In genomic region chr6:109820706-109821350, GRCh38 we compare ENCODE assay signal across 17 cellular contexts.
DNase-seq lines count a peak whose midpoint lies in the region; ATAC-seq and TF ChIP-seq lines count a peak whose summit lies in the region.
"Had no signal": no experiment of that assay in that cellular context is flagged by ENCODE, and none has a peak within 500 bp of the region (broad histone marks: within the 10 kb centered on the region; RNA-seq: fewer than 3 reads in every experiment).

No MANE protein-coding gene starts in this region.

- peaks cover 8 to 36% of the 10 kb centered on the region in 2 donors for H3K36me3 Mint-ChIP-seq in stimulated activated naive B cell treated with anti-CD40 and anti-IgM and Interleukin-4, amounts not matched to agents 10 μg/mL and 1 μg/mL and 100 μg/mL, for 72 hours
- H3K36me3 Mint-ChIP-seq in activated T-helper 2 cell treated with anti-CD3 and anti-CD28 coated beads, Interferon-gamma antibody, Interleukin-2, Interleukin-4, amounts not matched to agents 10 μg/mL and 5 μg/mL and 100 μg/mL, durations not matched to agents 14 hours and 24 hours and 36 hours (ENCODE audit: low read depth), result no peaks in the 10 kb centered on the region

- peaks cover 6 to 43% (median 21%) of the 10 kb centered on the region in 4 donors for H3K36me3 ChIP-seq in stomach
- H3K36me3 ChIP-seq: pancreas had no signal

- intact Hi-C loops in activated T-helper 2 cell treated with anti-CD3 and anti-CD28 coated beads, Interferon-gamma antibody, Interleukin-2, Interleukin-4, amounts not matched to agents 10 μg/mL and 5 μg/mL and 100 μg/mL, durations not matched to agents 14 hours and 24 hours and 36 hours (cut with micrococcal nuclease), result no loop called here
- intact Hi-C loops in stomach (cut with DNase I; ENCODE audit: low total_unique reads), result no loop called here

- H3K9me3 Mint-ChIP-seq in stimulated activated naive B cell treated with anti-CD40 and anti-IgM and Interleukin-4, amounts not matched to agents 10 μg/mL and 1 μg/mL and 100 μg/mL, for 72 hours, result no peaks in the 10 kb centered on the region
- H3K9me3 Mint-ChIP-seq in activated T-helper 2 cell treated with anti-CD3 and anti-CD28 coated beads, Interferon-gamma antibody, Interleukin-2, Interleukin-4, amounts not matched to agents 10 μg/mL and 5 μg/mL and 100 μg/mL, durations not matched to agents 14 hours and 24 hours and 36 hours, result no peaks in the 10 kb centered on the region
- H3K9me3 Mint-ChIP-seq: dendritic cell treated with granulocyte-macrophage colony-stimulating factor and Interleukin-4, amounts not matched to agents 40 ng/mL and 50 ng/mL, for 4 days had no signal

- TF ChIP-seq EP300 in stomach (IDR thresholded peaks at IDR 0.05), result no peak

- H3K4me1 ChIP-seq in stomach, result no peaks in the 10 kb centered on the region
- H3K4me1 ChIP-seq: pancreas had no signal

- H3K27me3 ChIP-seq in stomach, result no peaks in the 10 kb centered on the region
- H3K27me3 ChIP-seq: pancreas had no signal

- WGBS in stomach, 5 donors, result 79 to 90% (median 87%) methylated on average over 4 of the region's 4 CpGs

- no peak for TF ChIP-seq POLR2A in stomach (IDR thresholded peaks at IDR 0.05)

- TF ChIP-seq CTCF in stomach (IDR thresholded peaks at IDR 0.05), result no peak

- peak overlapping the region; percentile 65 for H3K27ac Mint-ChIP-seq in stimulated activated naive B cell treated with anti-CD40 and anti-IgM and Interleukin-4, amounts not matched to agents 10 μg/mL and 1 μg/mL and 100 μg/mL, for 72 hours
- no peak overlapping the region for H3K27ac Mint-ChIP-seq in activated T-helper 2 cell treated with anti-CD3 and anti-CD28 coated beads, Interferon-gamma antibody, Interleukin-2, Interleukin-4, amounts not matched to agents 10 μg/mL and 5 μg/mL and 100 μg/mL, durations not matched to agents 14 hours and 24 hours and 36 hours
- H3K27ac Mint-ChIP-seq: dendritic cell treated with granulocyte-macrophage colony-stimulating factor and Interleukin-4, amounts not matched to agents 40 ng/mL and 50 ng/mL, for 4 days had no signal

- H3K4me1 Mint-ChIP-seq in stimulated activated naive B cell treated with anti-CD40 and anti-IgM and Interleukin-4, amounts not matched to agents 10 μg/mL and 1 μg/mL and 100 μg/mL, for 72 hours, result peaks cover 14 to 32% of the 10 kb centered on the region in 2 donors
- no peaks in the 10 kb centered on the region for H3K4me1 Mint-ChIP-seq in activated T-helper 2 cell treated with anti-CD3 and anti-CD28 coated beads, Interferon-gamma antibody, Interleukin-2, Interleukin-4, amounts not matched to agents 10 μg/mL and 5 μg/mL and 100 μg/mL, durations not matched to agents 14 hours and 24 hours and 36 hours (ENCODE audit: low read depth)

- no peak overlapping the region for H3K27ac ChIP-seq in stomach
- H3K27ac ChIP-seq: pancreas had no signal

- DNase-seq in SKM-1 treated with dmso at 0.1 percent for 144 hours (lab: John Stamatoyannopoulos, UW; ENCODE audit: unreplicated experiment) (peak; percentile 43), SKM-1 (lab: John Stamatoyannopoulos, UW; ENCODE audit: unreplicated experiment) (no peak), NCI-H146 (lab: John Stamatoyannopoulos, UW) (no peak), stomach (no peak)
- no peak for DNase-seq in stimulated activated naive B cell treated with anti-CD40 and anti-IgM and Interleukin-4, amounts not matched to agents 10 μg/mL and 1 μg/mL and 100 μg/mL, for 72 hours
- DNase-seq in activated T-helper 2 cell treated with anti-CD3 and anti-CD28 coated beads, Interferon-gamma antibody, Interleukin-2, Interleukin-4, amounts not matched to agents 10 μg/mL and 5 μg/mL and 100 μg/mL, durations not matched to agents 14 hours and 24 hours and 36 hours (ENCODE audit: low spot score), result no peak
- DNase-seq: activated CD4-positive, alpha-beta T cell treated with anti-CD3 and anti-CD28 coated beads for 4 hours; activated T-cell treated with anti-CD3 and anti-CD28 coated beads, Interleukin-2, amount 50 U/mL, for 48 hours; aorta; GF-D8; KG1; NCI-H1930; pancreas; stimulated activated CD4-positive, alpha-beta T cell treated with anti-CD3 and anti-CD28 coated beads, Interleukin-15, amount 100 ng/mL, for 24 hours had no signal

- H3K4me3 ChIP-seq in stomach, result no peak overlapping the region
- H3K4me3 ChIP-seq: pancreas had no signal

- ATAC-seq in GM21576 (IDR thresholded peaks at IDR 0.05; ENCODE audit: unreplicated experiment), result peak; percentile 92
- ATAC-seq in HG03342 (IDR thresholded peaks at IDR 0.05; ENCODE audit: unreplicated experiment), result peak; percentile 87
- ATAC-seq in stimulated activated naive B cell treated with anti-CD40 and anti-IgM and Interleukin-4, amounts not matched to agents 10 μg/mL and 1 μg/mL and 100 μg/mL, for 72 hours (replicated peaks), result peak; percentile 51 to 78
- ATAC-seq: pancreas had no signal

- no peaks in the 10 kb centered on the region for H3K27me3 Mint-ChIP-seq in stimulated activated naive B cell treated with anti-CD40 and anti-IgM and Interleukin-4, amounts not matched to agents 10 μg/mL and 1 μg/mL and 100 μg/mL, for 72 hours
- H3K27me3 Mint-ChIP-seq in activated T-helper 2 cell treated with anti-CD3 and anti-CD28 coated beads, Interferon-gamma antibody, Interleukin-2, Interleukin-4, amounts not matched to agents 10 μg/mL and 5 μg/mL and 100 μg/mL, durations not matched to agents 14 hours and 24 hours and 36 hours (ENCODE audit: low read depth), result no peaks in the 10 kb centered on the region
- H3K27me3 Mint-ChIP-seq: dendritic cell treated with granulocyte-macrophage colony-stimulating factor and Interleukin-4, amounts not matched to agents 40 ng/mL and 50 ng/mL, for 4 days had no signal

- no peaks in the 10 kb centered on the region for H3K9me3 ChIP-seq in stomach
- H3K9me3 ChIP-seq: pancreas had no signal

- H3K4me3 Mint-ChIP-seq in stimulated activated naive B cell treated with anti-CD40 and anti-IgM and Interleukin-4, amounts not matched to agents 10 μg/mL and 1 μg/mL and 100 μg/mL, for 72 hours, result peak overlapping the region in 1 of 2 donors; percentile 15
- H3K4me3 Mint-ChIP-seq in activated T-helper 2 cell treated with anti-CD3 and anti-CD28 coated beads, Interferon-gamma antibody, Interleukin-2, Interleukin-4, amounts not matched to agents 10 μg/mL and 5 μg/mL and 100 μg/mL, durations not matched to agents 14 hours and 24 hours and 36 hours (ENCODE audit: low read depth), result no peak overlapping the region
- H3K4me3 Mint-ChIP-seq: dendritic cell treated with granulocyte-macrophage colony-stimulating factor and Interleukin-4, amounts not matched to agents 40 ng/mL and 50 ng/mL, for 4 days had no signal
